Comparison of ENCODE assay signal across 8 cellular contexts in genomic region chr19:17078920-17079709, GRCh38. TPM values are rescaled to one million over a fixed set of nuclear protein-coding genes. Genes with fewer than 3 reads are reported as not detected.
DNase-seq lines count a peak whose midpoint lies in the region; ATAC-seq, FAIRE-seq and TF ChIP-seq lines count a peak whose summit lies in the region.

No MANE protein-coding gene starts in this region.

- H3K27me3 ChIP-seq in ascending aorta (no peaks in the 10 kb centered on the region), lung (ENCODE audit: control insufficient read depth, insufficient read depth) (no peaks in the 10 kb centered on the region), transverse colon (no peaks in the 10 kb centered on the region)

- WGBS in lung, 2 donors: 71 to 78% methylated on average over 19 of the region's 19 CpGs
- 73% methylated on average over 19 of the region's 19 CpGs; no CpG with 5 or more reads in 1 of the 2 donors for WGBS in transverse colon (ENCODE audit: low coverage in 1 of 2), 2 donors

- H3K36me3 ChIP-seq in ascending aorta: no peaks in the 10 kb centered on the region
- H3K36me3 ChIP-seq in lung (ENCODE audit: control insufficient read depth in 2 of 2, insufficient read depth in 2 of 2, low read length in 2 of 2): peaks cover 0 to 3% of the 10 kb centered on the region in 2 donors
- H3K36me3 ChIP-seq in transverse colon: no peaks in the 10 kb centered on the region
- no peaks in the 10 kb centered on the region for H3K36me3 ChIP-seq in kidney (ENCODE audit: control insufficient read depth in 1 of 2, insufficient read depth in 2 of 2, low read length in 2 of 2)

- TF ChIP-seq POLR2A in transverse colon (IDR thresholded peaks at IDR 0.05): no peak

- in situ Hi-C loops in transverse colon (cut with MboI; ENCODE audit: low pct_ligation_motif_present in 1 of 4, low pct_unique_long_range_greater_than_20kb in 1 of 4, low sequenced_read_pairs in 3 of 4): no loop called here

- H3K36me3 Mint-ChIP-seq in activated T-cell treated with anti-CD3 and anti-CD28 coated beads, Interleukin-2, amount 50 U/mL, for 4 hours (ENCODE audit: insufficient read depth): peaks cover 8% of the 10 kb centered on the region

- TF ChIP-seq CTCF in ascending aorta (IDR thresholded peaks at IDR 0.05) (no peak), lung (IDR thresholded peaks at IDR 0.05; ENCODE audit: control extremely low read depth, extremely low read depth) (no peak), transverse colon (IDR thresholded peaks at IDR 0.05) (no peak), kidney (IDR thresholded peaks at IDR 0.05; ENCODE audit: borderline replicate concordance, extremely low read depth, insufficient read depth) (no peak)

- H3K9ac ChIP-seq in kidney (ENCODE audit: low read length in 2 of 2): peak overlapping the region in 1 of 2 donors; percentile 22

- TF ChIP-seq EP300 in transverse colon (IDR thresholded peaks at IDR 0.05; ENCODE audit: low read depth): no peak

- H3K4me3 Mint-ChIP-seq in activated T-cell treated with anti-CD3 and anti-CD28 coated beads, Interleukin-2, amount 50 U/mL, for 4 hours: peak overlapping the region; percentile 79

- no peaks in the 10 kb centered on the region for H3K27me3 Mint-ChIP-seq in activated T-cell treated with anti-CD3 and anti-CD28 coated beads, Interleukin-2, amount 50 U/mL, for 4 hours (ENCODE audit: low read depth)

- no peak for DNase-seq in activated T-cell treated with anti-CD3 and anti-CD28 coated beads, Interleukin-2, amount 50 U/mL, for 4 hours
- DNase-seq in activated T-cell treated with anti-CD3 and anti-CD28 coated beads for 4 hours (no peak), ascending aorta (ENCODE audit: low spot score in 2 of 2) (no peak), lung (ENCODE audit: low spot score) (no peak), transverse colon (no peak), NOMO-1 (lab: John Stamatoyannopoulos, UW; ENCODE audit: unreplicated experiment in 2 of 2) (no peak), NCI-H2171 (lab: John Stamatoyannopoulos, UW) (no peak), kidney (no peak)

- H3K9me3 ChIP-seq in ascending aorta (no peaks in the 10 kb centered on the region), lung (ENCODE audit: control insufficient read depth in 2 of 2, insufficient read depth in 1 of 2, low read length in 1 of 2) (no peaks in the 10 kb centered on the region), transverse colon (no peaks in the 10 kb centered on the region), kidney (ENCODE audit: control insufficient read depth in 1 of 2, low read length in 2 of 2) (no peaks in the 10 kb centered on the region)

- H3K9me3 Mint-ChIP-seq in activated T-cell treated with anti-CD3 and anti-CD28 coated beads, Interleukin-2, amount 50 U/mL, for 4 hours: no peaks in the 10 kb centered on the region

- H3K27ac ChIP-seq in ascending aorta: peak overlapping the region; percentile 94 to 98
- H3K27ac ChIP-seq in lung (ENCODE audit: low read depth in 1 of 2, low read length in 1 of 2): peak overlapping the region; percentile 77 to 94
- peak overlapping the region; percentile 90 to 96 (median 94) for H3K27ac ChIP-seq in transverse colon
- H3K27ac ChIP-seq in kidney (ENCODE audit: low read depth in 2 of 2, low read length in 2 of 2): peak overlapping the region in 1 of 2 donors; percentile 68

- FAIRE-seq in kidney (lab: Jason Lieb, UNC): no peak

- peaks cover 7 to 58% of the 10 kb centered on the region in 2 donors for H3K4me1 ChIP-seq in ascending aorta
- peaks cover 12 to 21% of the 10 kb centered on the region in 2 donors for H3K4me1 ChIP-seq in lung (ENCODE audit: control insufficient read depth in 2 of 2, insufficient read depth in 2 of 2, low read length in 2 of 2)
- peaks cover 35 to 70% (median 49%) of the 10 kb centered on the region in 4 donors for H3K4me1 ChIP-seq in transverse colon
- peaks cover 8 to 16% of the 10 kb centered on the region in 2 donors for H3K4me1 ChIP-seq in kidney (ENCODE audit: control insufficient read depth in 1 of 2, insufficient read depth in 1 of 2, low read depth in 1 of 2, low read length in 2 of 2)

- H3K4me3 ChIP-seq in ascending aorta (peak overlapping the region; percentile 59 to 97), lung (no peak overlapping the region), transverse colon (peak overlapping the region; percentile 6 to 41 (median 16)), kidney (ENCODE audit: low read length in 2 of 2) (no peak overlapping the region)

- intact Hi-C loops in ascending aorta (cut with DNase I): loop anchor here (5.0 kb wide), 2 partner anchors 148 to 393 kb away; partner anchors contain the start of genes OCEL1 and SLC27A1
- intact Hi-C loops in transverse colon (cut with DNase I; ENCODE audit: low total_unique reads): loop anchor here (1.0 to 10.0 kb wide), 2 partner anchors 29 to 56 kb away; no protein-coding TSS in a partner anchor
- intact Hi-C loops in kidney (cut with DNase I): loop anchor here (10.0 kb wide), 1 partner anchor 66 kb away; no protein-coding TSS in a partner anchor

- ATAC-seq in activated T-cell treated with anti-CD3 and anti-CD28 coated beads, Interleukin-2, amount 50 U/mL, for 4 hours: no peak
- ATAC-seq in lung (ENCODE audit: insufficient read depth, low FRiP score): no peak

- H3K4me1 Mint-ChIP-seq in activated T-cell treated with anti-CD3 and anti-CD28 coated beads, Interleukin-2, amount 50 U/mL, for 4 hours (ENCODE audit: low read depth): peaks cover 70% of the 10 kb centered on the region

RNA-seq across cellular contexts. Expression of gene MYO9B, which starts 3.5 kb away (rescaled TPM):
- total RNA-seq in activated T-cell treated with anti-CD3 and anti-CD28 coated beads, Interleukin-2, amount 50 U/mL, for 4 hours: 100 to 1,000 TPM in 1 of 3 donors, 10 to 100 TPM in 2; 82.6 to 104 (median 91.4) TPM
- total RNA-seq in ascending aorta: 182 TPM
- 100 to 1,000 TPM in 1 of 2 donors, 10 to 100 TPM in 1; 44.3 to 121 TPM for total RNA-seq in lung
- polyA plus RNA-seq in lung: 10 to 100 TPM; 95.2 to 99.2 TPM
- total RNA-seq in transverse colon: 100 to 1,000 TPM; 102 to 246 (median 151) TPM
- total RNA-seq in kidney: 68.1 TPM
- 14.7 TPM for polyA plus RNA-seq in kidney (ENCODE audit: insufficient read depth, low read depth, low replicate concordance)

RNA-seq across cellular contexts. Expression of gene HAUS8, which starts 3.9 kb away (rescaled TPM):
- total RNA-seq in activated T-cell treated with anti-CD3 and anti-CD28 coated beads, Interleukin-2, amount 50 U/mL, for 4 hours: 10 to 100 TPM; 21.5 to 29.3 (median 28.3) TPM
- total RNA-seq in ascending aorta (4.3 TPM), lung (1 to 10 TPM; 8.4 to 8.5 TPM), transverse colon (10 to 100 TPM in 2 of 4 donors, 1 to 10 TPM in 2; 4.4 to 13.8 (median 10.3) TPM), kidney (6.9 TPM)
- polyA plus RNA-seq in lung (10 to 100 TPM in 1 of 2 donors, 1 to 10 TPM in 1; 6.1 to 13.8 TPM), kidney (ENCODE audit: insufficient read depth, low read depth, low replicate concordance) (5.2 TPM)

RNA-seq across cellular contexts. Expression of gene CPAMD8, which starts 52.5 kb away (rescaled TPM):
- under 1 TPM in 2 of 3 donors, not detected in 1; 0.18 to 0.37 TPM for total RNA-seq in activated T-cell treated with anti-CD3 and anti-CD28 coated beads, Interleukin-2, amount 50 U/mL, for 4 hours
- 82.5 TPM for total RNA-seq in ascending aorta
- total RNA-seq in lung: 100 to 1,000 TPM in 1 of 2 donors, 10 to 100 TPM in 1; 38.5 to 143 TPM
- polyA plus RNA-seq in lung: 10 to 100 TPM in 1 of 2 donors, 1 to 10 TPM in 1; 9.6 to 24.3 TPM
- total RNA-seq in transverse colon: 10 to 100 TPM in 2 of 4 donors, 1 to 10 TPM in 2; 1.4 to 20.9 (median 7.7) TPM
- 64.1 TPM for total RNA-seq in kidney
- 22.0 TPM for polyA plus RNA-seq in kidney (ENCODE audit: insufficient read depth, low read depth, low replicate concordance)

Comparison
In these comparisons a context has a peak if more than half of its experiments do, and no peak if none do; other contexts are left out.
1. H3K4me3 ChIP-seq: peak in ascending aorta (2 of 2) and transverse colon (4 of 4); none in lung (single experiment) and kidney (0 of 2).